In genomic region chr1:226964068-226964425, GRCh38 we compare ENCODE assay signal across 16 cellular contexts. TPM values are rescaled to one million over a fixed set of nuclear protein-coding genes. Genes with fewer than 3 reads are reported as not detected.
DNase-seq lines count a peak whose midpoint lies in the region; ATAC-seq and TF ChIP-seq lines count a peak whose summit lies in the region.
"Had no signal": no experiment of that assay in that cellular context is flagged by ENCODE, and none has a peak within 500 bp of the region (broad histone marks: within the 10 kb centered on the region; RNA-seq: fewer than 3 reads in every experiment).

No MANE protein-coding gene starts in this region.

- TF ChIP-seq CTCF in WTC11 (IDR thresholded peaks at IDR 0.05) (no peak), PC-9 (conservative IDR thresholded peaks at IDR 0.05) (no peak)

- peaks cover 17% of the 10 kb centered on the region for H3K36me3 Mint-ChIP-seq in activated naive CD4-positive, alpha-beta T cell treated with anti-CD3 and anti-CD28 coated beads, Interleukin-2, amount 10 ng/mL, durations not matched to agents 7 days and 5 days
- peaks cover 10% of the 10 kb centered on the region for H3K36me3 Mint-ChIP-seq in WTC11
- H3K36me3 Mint-ChIP-seq in stimulated activated effector memory CD8-positive, alpha-beta T cell treated with anti-CD3 and anti-CD28 coated beads, Interleukin-12 subunit alpha, Interleukin-12 subunit beta, amount 100 ng/mL, for 72 hours: no peaks in the 10 kb centered on the region

- no peaks in the 10 kb centered on the region for H3K79me2 ChIP-seq in PC-9 (ENCODE audit: low read depth)
- H3K79me2 ChIP-seq: parathyroid adenoma had no signal

- ATAC-seq in WTC11 (no peak), left cardiac atrium (peak; percentile 53 to 54)
- no peak for ATAC-seq in stimulated activated effector memory CD8-positive, alpha-beta T cell treated with anti-CD3 and anti-CD28 coated beads, Interleukin-12 subunit alpha, Interleukin-12 subunit beta, amount 100 ng/mL, for 72 hours
- ATAC-seq: CD8-positive, alpha-beta T cell had no signal

- CTCF ChIA-PET in activated naive CD4-positive, alpha-beta T cell treated with anti-CD3 and anti-CD28 coated beads, Interleukin-2, amount 10 ng/mL, durations not matched to agents 7 days and 5 days (lab: Charles Lee): no interaction called here
- CTCF ChIA-PET in WTC11 (lab: Charles Lee): no interaction called here
- CTCF ChIA-PET in PC-9 (lab: Charles Lee): no interaction called here

- BruUV-seq in PC-9 (replicated peaks; lab: Mats Ljungman, UMichigan): no TSS peak

- H3F3A ChIP-seq in PC-9 (ENCODE audit: insufficient read depth, low read depth): no peaks in the 10 kb centered on the region

- H3K4me3 ChIP-seq in PC-9: no peak overlapping the region
- H3K4me3 ChIP-seq: thoracic aorta had no signal

- no peak overlapping the region for H3K4me2 ChIP-seq in PC-9
- H3K4me2 ChIP-seq: SK-N-SH had no signal

- intact Hi-C loops in left cardiac atrium (cut with DNase I): no loop called here
- intact Hi-C loops in PC-9 (cut with micrococcal nuclease; ENCODE audit: unreplicated experiment): no loop called here

- no peak overlapping the region for H3K4me3 Mint-ChIP-seq in activated naive CD4-positive, alpha-beta T cell treated with anti-CD3 and anti-CD28 coated beads, Interleukin-2, amount 10 ng/mL, durations not matched to agents 7 days and 5 days
- no peak overlapping the region for H3K4me3 Mint-ChIP-seq in WTC11
- H3K4me3 Mint-ChIP-seq in stimulated activated effector memory CD8-positive, alpha-beta T cell treated with anti-CD3 and anti-CD28 coated beads, Interleukin-12 subunit alpha, Interleukin-12 subunit beta, amount 100 ng/mL, for 72 hours: no peak overlapping the region
- H3K4me3 Mint-ChIP-seq: CD8-positive, alpha-beta T cell; mesothelial cell of epicardium had no signal

- DNase-seq in activated naive CD4-positive, alpha-beta T cell treated with anti-CD3 and anti-CD28 coated beads, Interleukin-2, amount 10 ng/mL, durations not matched to agents 7 days and 5 days: no peak
- DNase-seq in activated naive CD4-positive, alpha-beta T cell (lab: John Stamatoyannopoulos, UW): no peak
- DNase-seq in WTC11 (ENCODE audit: low spot score) (no peak), left cardiac atrium (no peak), PC-9 (no peak)
- DNase-seq in stimulated activated effector memory CD8-positive, alpha-beta T cell treated with anti-CD3 and anti-CD28 coated beads, Interleukin-12 subunit alpha, Interleukin-12 subunit beta, amount 100 ng/mL, for 72 hours (ENCODE audit: low spot score in 2 of 2): no peak
- DNase-seq in stimulated activated CD4-positive, alpha-beta T cell treated with anti-CD3 and anti-CD28 coated beads, Interleukin-2, amount 100 ng/mL, for 48 hours: no peak
- no peak for DNase-seq in stimulated activated CD4-positive, alpha-beta T cell treated with anti-CD3 and anti-CD28 coated beads, Interleukin-12 subunit alpha, Interleukin-12 subunit beta, amount 100 ng/mL, for 4 hours
- DNase-seq: activated CD4-positive, CD25-positive, alpha-beta regulatory T cell; activated CD8-positive, alpha-beta memory T cell treated with anti-CD3 and anti-CD28 coated beads, Interleukin-2, amount 50 U/mL, for 48 hours; CD8-positive, alpha-beta T cell; NCI-H1092; SK-N-SH had no signal

- peaks cover 8% of the 10 kb centered on the region for H3K9me3 Mint-ChIP-seq in activated naive CD4-positive, alpha-beta T cell treated with anti-CD3 and anti-CD28 coated beads, Interleukin-2, amount 10 ng/mL, durations not matched to agents 7 days and 5 days
- H3K9me3 Mint-ChIP-seq in WTC11: peaks cover 6% of the 10 kb centered on the region
- no peaks in the 10 kb centered on the region for H3K9me3 Mint-ChIP-seq in stimulated activated effector memory CD8-positive, alpha-beta T cell treated with anti-CD3 and anti-CD28 coated beads, Interleukin-12 subunit alpha, Interleukin-12 subunit beta, amount 100 ng/mL, for 72 hours
- H3K9me3 Mint-ChIP-seq: CD8-positive, alpha-beta T cell had no signal

- peaks cover 3% of the 10 kb centered on the region for H4K20me1 ChIP-seq in PC-9 (ENCODE audit: insufficient read depth)

- H3K9me2 ChIP-seq in PC-9 (ENCODE audit: insufficient read depth): no peaks in the 10 kb centered on the region
- H3K9me2 ChIP-seq: SK-N-SH had no signal

- H3K36me3 ChIP-seq in PC-9 (ENCODE audit: low read depth): no peaks in the 10 kb centered on the region; the same call in 1 of the 2 replicates

- no peak overlapping the region for H3K27ac ChIP-seq in PC-9
- H3K27ac ChIP-seq: parathyroid adenoma, thoracic aorta had no signal

- H3K27ac Mint-ChIP-seq in activated naive CD4-positive, alpha-beta T cell treated with anti-CD3 and anti-CD28 coated beads, Interleukin-2, amount 10 ng/mL, durations not matched to agents 7 days and 5 days: peak overlapping the region; percentile 45
- peak overlapping the region; percentile 34 for H3K27ac Mint-ChIP-seq in WTC11
- peak overlapping the region; percentile 76 for H3K27ac Mint-ChIP-seq in stimulated activated effector memory CD8-positive, alpha-beta T cell treated with anti-CD3 and anti-CD28 coated beads, Interleukin-12 subunit alpha, Interleukin-12 subunit beta, amount 100 ng/mL, for 72 hours
- H3K27ac Mint-ChIP-seq: CD8-positive, alpha-beta T cell; mesothelial cell of epicardium had no signal

- POLR2A ChIA-PET in WTC11 (lab: Charles Lee) (no interaction called here), PC-9 (lab: Charles Lee; ENCODE audit: unreplicated experiment) (no interaction called here)

- H2AFZ ChIP-seq in PC-9: no peak overlapping the region
- H2AFZ ChIP-seq: parathyroid adenoma had no signal

- H3K9me3 ChIP-seq in PC-9 (ENCODE audit: insufficient read depth, low read depth): peaks cover 3% of the 10 kb centered on the region; the same call in 1 of the 2 replicates
- H3K9me3 ChIP-seq: SK-N-SH, thoracic aorta had no signal

- H3K27me3 Mint-ChIP-seq in activated naive CD4-positive, alpha-beta T cell treated with anti-CD3 and anti-CD28 coated beads, Interleukin-2, amount 10 ng/mL, durations not matched to agents 7 days and 5 days: no peaks in the 10 kb centered on the region
- no peaks in the 10 kb centered on the region for H3K27me3 Mint-ChIP-seq in WTC11 (ENCODE audit: low read depth)

- H3K4me1 ChIP-seq in PC-9 (replicated peaks; ENCODE audit: insufficient read depth): no peaks in the 10 kb centered on the region
- H3K4me1 ChIP-seq: parathyroid adenoma had no signal

- H3K27me3 ChIP-seq in PC-9 (ENCODE audit: insufficient read depth, low read depth): no peaks in the 10 kb centered on the region

- H3K4me1 Mint-ChIP-seq in activated naive CD4-positive, alpha-beta T cell treated with anti-CD3 and anti-CD28 coated beads, Interleukin-2, amount 10 ng/mL, durations not matched to agents 7 days and 5 days: peaks cover 2% of the 10 kb centered on the region
- H3K4me1 Mint-ChIP-seq in WTC11: no peaks in the 10 kb centered on the region
- H3K4me1 Mint-ChIP-seq in stimulated activated effector memory CD8-positive, alpha-beta T cell treated with anti-CD3 and anti-CD28 coated beads, Interleukin-12 subunit alpha, Interleukin-12 subunit beta, amount 100 ng/mL, for 72 hours: peaks cover 14% of the 10 kb centered on the region
- H3K4me1 Mint-ChIP-seq: mesothelial cell of epicardium had no signal

TF ChIP-seq in WTC11, 78 proteins besides CTCF, POLR2A, EP300 and RAD21:
- TF ChIP-seq ZNF138 (CRISPR knock-in tag; conservative IDR thresholded peaks at IDR 0.05) (no peak), ETV6 (CRISPR knock-in tag; IDR thresholded peaks at IDR 0.05) (no peak)

RNA-seq across cellular contexts. Expression of gene COQ8A, which starts 24.0 kb away (rescaled TPM):
- 39.4 to 41.1 TPM (median 40.8 TPM) in 3 replicates for total RNA-seq in WTC11 (2021)
- total RNA-seq in left cardiac atrium: 100 to 1,000 TPM; 107 to 179 TPM
- total RNA-seq in PC-9 (2021): 32.9 and 37.9 TPM in 2 replicates

Comparison
In these comparisons a context has a peak if more than half of its experiments do, and no peak if none do; other contexts are left out.
1. ATAC-seq: peak in left cardiac atrium (2 of 2); none in WTC11 (single experiment) and stimulated activated effector memory CD8-positive, alpha-beta T cell treated with anti-CD3 and anti-CD28 coated beads, Interleukin-12 subunit alpha, Interleukin-12 subunit beta, amount 100 ng/mL, for 72 hours (single experiment).
2. Peak in every context shown above with its lines, with median percentiles within 50 percentile points of each other: H3K27ac Mint-ChIP-seq.